ENCODE assay signal across 9 cellular contexts in the genomic region with DNA sequence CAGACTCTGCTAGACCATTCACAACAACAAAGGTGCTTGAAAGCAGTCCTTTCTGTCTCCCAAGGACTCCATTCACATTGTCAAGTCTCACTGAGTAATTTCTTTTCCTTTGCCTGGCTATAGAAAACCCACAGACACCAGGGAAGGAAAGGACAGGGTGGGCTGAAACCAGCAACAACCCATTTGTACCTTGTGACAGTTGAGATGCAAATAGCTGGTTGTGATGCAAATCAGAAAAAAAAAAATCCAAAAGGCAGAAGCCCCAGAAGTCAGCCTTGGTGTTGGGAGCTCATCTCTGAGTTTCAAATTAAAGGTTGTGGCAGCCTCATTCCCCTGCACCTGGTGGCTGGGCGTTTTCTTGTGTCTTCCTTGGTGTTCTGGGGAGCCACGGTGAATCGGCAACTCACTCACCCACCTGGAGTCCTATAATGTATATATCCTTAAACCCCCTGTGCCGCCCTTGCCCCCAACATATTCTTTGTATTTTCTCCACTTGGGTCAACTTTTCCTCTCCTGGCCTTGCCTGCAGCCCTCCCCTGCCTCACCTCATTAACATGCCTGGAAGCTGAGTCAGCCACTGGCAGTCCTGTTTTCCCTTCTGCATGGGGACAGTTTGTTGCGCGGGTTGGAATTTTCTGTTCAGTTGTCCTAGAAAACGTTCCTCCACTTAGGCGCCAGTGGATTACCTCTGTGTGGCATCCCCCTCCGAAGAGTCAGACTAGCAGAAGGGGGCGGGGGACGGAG.
DNase-seq lines count a peak whose midpoint lies in the region; ATAC-seq, FAIRE-seq and TF ChIP-seq lines count a peak whose summit lies in the region.
"Had no signal": no experiment of that assay in that cellular context is flagged by ENCODE, and none has a peak within 500 bp of the region (broad histone marks: within the 10 kb centered on the region; RNA-seq: fewer than 3 reads in every experiment).

No MANE protein-coding gene starts in this region.

- H3K9ac ChIP-seq in BLaER1 (no peak overlapping the region), neural progenitor cell (no peak overlapping the region)

- TF ChIP-seq CTCF in fibroblast of mammary gland (conservative IDR thresholded peaks at IDR 0.05; ENCODE audit: control insufficient read depth, insufficient read depth, low read depth, low read length) (no peak), neural progenitor cell (IDR thresholded peaks at IDR 0.05) (no peak)

- H3F3A ChIP-seq in neural progenitor cell (ENCODE audit: low read depth): peaks cover 44% of the 10 kb centered on the region

- no peaks in the 10 kb centered on the region for H3K36me3 Mint-ChIP-seq in neural progenitor cell
- no peaks in the 10 kb centered on the region for H3K36me3 Mint-ChIP-seq in activated naive CD4-positive, alpha-beta T cell treated with anti-CD3 and anti-CD28 coated beads for 36 hours (ENCODE audit: low read depth)

- H3K36me3 ChIP-seq in BLaER1 (no peaks in the 10 kb centered on the region), neural progenitor cell (no peaks in the 10 kb centered on the region)

- no peak overlapping the region for H2AFZ ChIP-seq in neural progenitor cell (replicated peaks)

- H4K20me1 ChIP-seq in BLaER1 (no peaks in the 10 kb centered on the region), neural progenitor cell (ENCODE audit: low read depth) (no peaks in the 10 kb centered on the region)

- H3K27me3 ChIP-seq in BLaER1 (no peaks in the 10 kb centered on the region), neural progenitor cell (no peaks in the 10 kb centered on the region)

- peaks cover 7% of the 10 kb centered on the region for H3K27me3 Mint-ChIP-seq in neural progenitor cell (ENCODE audit: insufficient read depth, low read depth)
- H3K27me3 Mint-ChIP-seq in activated naive CD4-positive, alpha-beta T cell treated with anti-CD3 and anti-CD28 coated beads for 36 hours (ENCODE audit: low read depth): no peaks in the 10 kb centered on the region

- DNase-seq in RCC 7860 (ENCODE audit: low spot score): peak; percentile 52
- peak; percentile 30 for DNase-seq in fibroblast of mammary gland (ENCODE audit: low read depth)
- DNase-seq in neural progenitor cell (ENCODE audit: low spot score): peak; percentile 53
- DNase-seq in activated naive CD4-positive, alpha-beta T cell treated with anti-CD3 and anti-CD28 coated beads for 36 hours: no peak
- DNase-seq in UCSD-AML1 (lab: John Stamatoyannopoulos, UW; ENCODE audit: unreplicated experiment): no peak
- DNase-seq: NCI-H2107 had no signal

- peaks cover 57% of the 10 kb centered on the region for H3K4me1 Mint-ChIP-seq in neural progenitor cell
- H3K4me1 Mint-ChIP-seq in activated naive CD4-positive, alpha-beta T cell treated with anti-CD3 and anti-CD28 coated beads for 36 hours (ENCODE audit: low read depth): no peaks in the 10 kb centered on the region

- H3K79me2 ChIP-seq in neural progenitor cell (ENCODE audit: low read depth): no peaks in the 10 kb centered on the region

- no peak for FAIRE-seq in RCC 7860 (lab: Jason Lieb, UNC)

- peaks cover 49% of the 10 kb centered on the region for H3K4me1 ChIP-seq in BLaER1
- H3K4me1 ChIP-seq in neural progenitor cell: peaks cover 56% of the 10 kb centered on the region

- H3K9me3 Mint-ChIP-seq in neural progenitor cell: no peaks in the 10 kb centered on the region
- H3K9me3 Mint-ChIP-seq in activated naive CD4-positive, alpha-beta T cell treated with anti-CD3 and anti-CD28 coated beads for 36 hours: no peaks in the 10 kb centered on the region

- peak overlapping the region; percentile 70 for H3K4me2 ChIP-seq in BLaER1
- H3K4me2 ChIP-seq in neural progenitor cell: peak overlapping the region; percentile 10

- ATAC-seq in GM18498 (IDR thresholded peaks at IDR 0.05; ENCODE audit: unreplicated experiment) (no peak), HG03025 (IDR thresholded peaks at IDR 0.05; ENCODE audit: low FRiP score, unreplicated experiment) (no peak)

- H3K4me3 ChIP-seq in BLaER1 (no peak overlapping the region), fibroblast of mammary gland (ENCODE audit: control insufficient read depth, low read depth, low read length) (no peak overlapping the region), neural progenitor cell (no peak overlapping the region)

- H3K4me3 Mint-ChIP-seq in neural progenitor cell: peak overlapping the region; percentile 74
- H3K4me3 Mint-ChIP-seq in activated naive CD4-positive, alpha-beta T cell treated with anti-CD3 and anti-CD28 coated beads for 36 hours: no peak overlapping the region

- no peak overlapping the region for H3K27ac ChIP-seq in BLaER1
- peak overlapping the region; percentile 42 for H3K27ac ChIP-seq in neural progenitor cell

- H3K9me3 ChIP-seq in BLaER1 (no peaks in the 10 kb centered on the region), neural progenitor cell (ENCODE audit: low read depth) (no peaks in the 10 kb centered on the region)

- intact Hi-C loops in activated naive CD4-positive, alpha-beta T cell treated with anti-CD3 and anti-CD28 coated beads for 36 hours (cut with micrococcal nuclease): no loop called here

- peak overlapping the region; percentile 91 for H3K27ac Mint-ChIP-seq in neural progenitor cell
- no peak overlapping the region for H3K27ac Mint-ChIP-seq in activated naive CD4-positive, alpha-beta T cell treated with anti-CD3 and anti-CD28 coated beads for 36 hours

- CTCF ChIA-PET in activated naive CD4-positive, alpha-beta T cell treated with anti-CD3 and anti-CD28 coated beads for 36 hours (lab: Charles Lee): interaction anchor here (0.9 to 1.5 kb wide), 3 partner anchors 11 to 274 kb away, joined by 3 to 6 read pairs (median 3); no protein-coding TSS in a partner anchor

Comparison
In these comparisons a context has a peak if more than half of its experiments do, and no peak if none do; other contexts are left out.
1. DNase-seq: peak in RCC 7860 (single experiment), fibroblast of mammary gland (single experiment) and neural progenitor cell (single experiment); none in activated naive CD4-positive, alpha-beta T cell treated with anti-CD3 and anti-CD28 coated beads for 36 hours (single experiment) and UCSD-AML1 (single experiment).